In genomic region chr10:3068201-3068967, GRCh38 we compare ENCODE assay signal across 8 cellular contexts. TPM values are rescaled to one million over a fixed set of nuclear protein-coding genes. Genes with fewer than 3 reads are reported as not detected.
DNase-seq lines count a peak whose midpoint lies in the region; ATAC-seq lines count a peak whose summit lies in the region.

No MANE protein-coding gene starts in this region.

- no peaks in the 10 kb centered on the region for H3K27me3 ChIP-seq in esophagus (ENCODE audit: control insufficient read depth in 1 of 2, insufficient read depth in 2 of 2, low read length in 2 of 2)

- H3K9me3 Mint-ChIP-seq in activated T-cell treated with anti-CD3 and anti-CD28 coated beads, Interleukin-2, amount 50 U/mL, for 24 hours: no peaks in the 10 kb centered on the region
- H3K9me3 Mint-ChIP-seq in naive B cell: no peaks in the 10 kb centered on the region

- peak overlapping the region; percentile 93 for H3K27ac Mint-ChIP-seq in activated T-cell treated with anti-CD3 and anti-CD28 coated beads, Interleukin-2, amount 50 U/mL, for 24 hours
- peak overlapping the region in 4 of 6 donors; percentile 15 to 82 (median 72) for H3K27ac Mint-ChIP-seq in naive B cell

- H3K4me1 ChIP-seq in esophagus (ENCODE audit: control insufficient read depth in 2 of 2, insufficient read depth in 2 of 2, low read length in 1 of 2): peaks cover 5 to 9% of the 10 kb centered on the region in 2 donors

- H3K4me3 ChIP-seq in esophagus (ENCODE audit: low read depth in 1 of 2, low read length in 2 of 2): peak overlapping the region; percentile 80 to 93

- peaks cover 14% of the 10 kb centered on the region for H3K27me3 Mint-ChIP-seq in activated T-cell treated with anti-CD3 and anti-CD28 coated beads, Interleukin-2, amount 50 U/mL, for 24 hours
- H3K27me3 Mint-ChIP-seq in naive B cell: no peaks in the 10 kb centered on the region

- H3K4me1 Mint-ChIP-seq in activated T-cell treated with anti-CD3 and anti-CD28 coated beads, Interleukin-2, amount 50 U/mL, for 24 hours (ENCODE audit: low read depth): peaks cover 42% of the 10 kb centered on the region
- H3K4me1 Mint-ChIP-seq in naive B cell: peaks cover 31 to 41% (median 37%) of the 10 kb centered on the region in 3 donors

- DNase-seq in SHP77 (lab: John Stamatoyannopoulos, UW) (peak; percentile 16 to 18), SHP77 treated with DMSO at 0.1 percent for 48 hours (lab: John Stamatoyannopoulos, UW) (no peak), NOMO-1 treated with DMSO at 0.1 percent for 48 hours (lab: John Stamatoyannopoulos, UW; ENCODE audit: unreplicated experiment) (peak; percentile 56), naive B cell (peak; percentile 51)
- DNase-seq in activated T-cell treated with anti-CD3 and anti-CD28 coated beads, Interleukin-2, amount 50 U/mL, for 24 hours: peak; percentile 82
- DNase-seq in stimulated activated naive CD8-positive, alpha-beta T cell treated with anti-CD3 and anti-CD28 coated beads, Interleukin-15, Interleukin-2, amounts not matched to agents 100 U/mL and 50 U/mL, for 24 hours: peak; percentile 78

- H3K4me3 Mint-ChIP-seq in activated T-cell treated with anti-CD3 and anti-CD28 coated beads, Interleukin-2, amount 50 U/mL, for 24 hours: peak overlapping the region; percentile 91
- peak overlapping the region; percentile 85 to 96 (median 94) for H3K4me3 Mint-ChIP-seq in naive B cell

- H3K36me3 Mint-ChIP-seq in activated T-cell treated with anti-CD3 and anti-CD28 coated beads, Interleukin-2, amount 50 U/mL, for 24 hours (ENCODE audit: low read depth): peaks cover 49% of the 10 kb centered on the region
- H3K36me3 Mint-ChIP-seq in naive B cell: peaks cover 0 to 5% of the 10 kb centered on the region in 2 donors

- ATAC-seq in HG02943 (IDR thresholded peaks at IDR 0.05; ENCODE audit: low read depth, unreplicated experiment) (peak; percentile 49), naive B cell (ENCODE audit: low read depth in 2 of 2) (peak; percentile 37 to 41)
- peak; percentile 41 for ATAC-seq in stimulated activated naive CD8-positive, alpha-beta T cell treated with anti-CD3 and anti-CD28 coated beads, Interleukin-15, Interleukin-2, amounts not matched to agents 100 U/mL and 50 U/mL, for 24 hours

- H3K27ac ChIP-seq in esophagus (ENCODE audit: low read depth in 2 of 2, low read length in 1 of 2): peak overlapping the region; percentile 69 to 72

- WGBS in esophagus, 2 donors: 0 to 1% methylated on average over 85 to 86 of the region's 86 CpGs

- H3K9me3 ChIP-seq in esophagus (ENCODE audit: control insufficient read depth in 2 of 2, insufficient read depth in 1 of 2, low read depth in 1 of 2, low read length in 1 of 2): no peaks in the 10 kb centered on the region

- H3K36me3 ChIP-seq in esophagus (ENCODE audit: control insufficient read depth in 2 of 2, insufficient read depth in 2 of 2, low read length in 1 of 2): peaks cover 0 to 2% of the 10 kb centered on the region in 2 donors

RNA-seq across cellular contexts. Expression of gene PFKP, which starts 1.0 kb away (rescaled TPM):
- polyA plus RNA-seq in esophagus (10 to 100 TPM; 43.9 to 66.9 TPM), naive B cell (ENCODE audit: low read depth in 6 of 6) (10 to 100 TPM; 26.3 to 51.2 (median 39.7) TPM)
